2 cellular contexts compared by ENCODE assay signal in genomic region chr4:107832275-107832807, GRCh38.
TF ChIP-seq lines count a peak whose summit lies in the region.

No MANE protein-coding gene starts in this region.

TF ChIP-seq in WTC11, 78 proteins besides CTCF, POLR2A, EP300 and RAD21:
- TF ChIP-seq ELF4 (CRISPR knock-in tag; IDR thresholded peaks at IDR 0.05; ENCODE audit: low read depth), result no peak

TF ChIP-seq in HepG2, 621 proteins besides CTCF, POLR2A, EP300 and RAD21:
- TF ChIP-seq ZNF556 (CRISPR knock-in tag; IDR thresholded peaks at IDR 0.05; ENCODE audit: borderline replicate concordance), result no peak
- no peak for TF ChIP-seq ZNF652 (CRISPR knock-in tag; IDR thresholded peaks at IDR 0.05; ENCODE audit: borderline replicate concordance, low read depth)
- no peak for TF ChIP-seq CHCHD3 (CRISPR knock-in tag; IDR thresholded peaks at IDR 0.05)
- TF ChIP-seq, protein P1, sequence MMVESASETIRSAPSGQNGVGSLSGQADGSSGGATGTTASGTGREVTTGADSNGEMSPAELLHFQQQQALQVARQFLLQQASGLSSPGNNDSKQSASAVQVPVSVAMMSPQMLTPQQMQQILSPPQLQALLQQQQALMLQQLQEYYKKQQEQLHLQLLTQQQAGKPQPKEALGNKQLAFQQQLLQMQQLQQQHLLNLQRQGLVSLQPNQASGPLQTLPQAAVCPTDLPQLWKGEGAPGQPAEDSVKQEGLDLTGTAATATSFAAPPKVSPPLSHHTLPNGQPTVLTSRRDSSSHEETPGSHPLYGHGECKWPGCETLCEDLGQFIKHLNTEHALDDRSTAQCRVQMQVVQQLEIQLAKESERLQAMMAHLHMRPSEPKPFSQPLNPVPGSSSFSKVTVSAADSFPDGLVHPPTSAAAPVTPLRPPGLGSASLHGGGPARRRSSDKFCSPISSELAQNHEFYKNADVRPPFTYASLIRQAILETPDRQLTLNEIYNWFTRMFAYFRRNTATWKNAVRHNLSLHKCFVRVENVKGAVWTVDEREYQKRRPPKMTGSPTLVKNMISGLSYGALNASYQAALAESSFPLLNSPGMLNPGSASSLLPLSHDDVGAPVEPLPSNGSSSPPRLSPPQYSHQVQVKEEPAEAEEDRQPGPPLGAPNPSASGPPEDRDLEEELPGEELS (CRISPR knock-in tag; IDR thresholded peaks at IDR 0.05), result no peak
TF ChIP-seq in HepG2: peak in this region for 0.
